ENCODE assay signal across 20 cellular contexts in genomic region chr2:9714630-9715214, GRCh38.
DNase-seq lines count a peak whose midpoint lies in the region; ATAC-seq, FAIRE-seq and TF ChIP-seq lines count a peak whose summit lies in the region.
"Had no signal": no experiment of that assay in that cellular context is flagged by ENCODE, and none has a peak within 500 bp of the region (broad histone marks: within the 10 kb centered on the region; RNA-seq: fewer than 3 reads in every experiment).

No MANE protein-coding gene starts in this region.

- WGBS in K562 (ENCODE audit: insufficient coverage, low coverage, missing lambda C conversion rate) = 17% methylated on average over 14 of the region's 14 CpGs
- WGBS in hepatocyte (ENCODE audit: low lambda C conversion rate, missing lambda C conversion rate) = 42% methylated on average over 14 of the region's 14 CpGs
- 87 to 89% methylated on average over 14 of the region's 14 CpGs for WGBS in sigmoid colon, 2 donors

- DNase-seq in GM23338 (ENCODE audit: low spot score) (no peak), K562 (ENCODE audit: extremely low read depth in 1 of 4, low spot score in 3 of 4) (peak; percentile 53 to 69 (median 62)), hepatocyte (ENCODE audit: low spot score) (peak; percentile 61), sigmoid colon (peak; percentile 44), dedifferentiated amniotic fluid mesenchymal stem cell (ENCODE audit: extremely low spot score) (no peak), A172 (ENCODE audit: low spot score) (no peak)
- DNase-seq in activated T-cell treated with anti-CD3 and anti-CD28 coated beads, Interleukin-2, amount 50 U/mL, for 48 hours = no peak
- DNase-seq: foreskin fibroblast, HCEC 1CT, immature natural killer cell, NCI-H1694 treated with DMSO at 0.1 percent for 48 hours, SK-N-SH, substantia nigra had no signal

- H2AFZ ChIP-seq in GM23338 = peak overlapping the region; percentile 80; the same call in 1 of the 2 replicates
- H2AFZ ChIP-seq in K562 (ENCODE audit: low read depth, low read length) = peak overlapping the region; percentile 71
- H2AFZ ChIP-seq in hepatocyte = no peak overlapping the region

- H3K9me2 ChIP-seq in GM23338 (ENCODE audit: insufficient read depth) = no peaks in the 10 kb centered on the region
- H3K9me2 ChIP-seq in hepatocyte (replicated peaks; ENCODE audit: insufficient read depth) = no peaks in the 10 kb centered on the region
- H3K9me2 ChIP-seq: SK-N-SH had no signal

- BruUV-seq in K562 (replicated peaks; lab: Mats Ljungman, UMichigan) = no TSS peak

- H3K4me2 ChIP-seq in GM23338 = no peak overlapping the region
- H3K4me2 ChIP-seq in K562 (ENCODE audit: insufficient read depth, low read length) = peak overlapping the region; percentile 44; the same call in 1 of the 2 replicates
- H3K4me2 ChIP-seq in hepatocyte = no peak overlapping the region
- H3K4me2 ChIP-seq: SK-N-SH had no signal

- H3K9ac ChIP-seq in K562 (ENCODE audit: insufficient read depth in 1 of 2, low read depth in 2 of 2, low read length in 2 of 2) = peak overlapping the region in 1 of 2 experiments; percentile 54; a peak in 1 of 4 replicates
- H3K9ac ChIP-seq: SK-N-SH had no signal

- POLR2A ChIA-PET in K562 (lab: Yijun Ruan, JAX) = interaction anchor here (0.6 to 1.0 kb wide), 5 partner anchors 10 to 158 kb away, joined by 3 read pairs; no protein-coding TSS in a partner anchor

- no peak; a peak in 1 of 4 replicates for TF ChIP-seq RAD21 in K562 (CRISPR knock-in tag; conservative IDR thresholded peaks at IDR 0.05 in 1 of 2, IDR thresholded peaks at IDR 0.05 in 1 of 2)

- H4K20me1 ChIP-seq in GM23338 (replicated peaks; ENCODE audit: insufficient read depth) (no peaks in the 10 kb centered on the region), K562 (replicated peaks; ENCODE audit: control insufficient read depth, insufficient read depth, low read length) (no peaks in the 10 kb centered on the region), hepatocyte (ENCODE audit: insufficient read depth, poor library complexity, severe bottlenecking) (no peaks in the 10 kb centered on the region)

- H3K27ac ChIP-seq in GM23338 (ENCODE audit: low read depth) (no peak overlapping the region), K562 (ENCODE audit: extremely low read depth, low read depth, low read length) (no peak overlapping the region), hepatocyte (no peak overlapping the region), sigmoid colon (no peak overlapping the region)
- H3K27ac ChIP-seq: HL-60, RWPE1, VCaP had no signal

- no peaks in the 10 kb centered on the region for H3K4me1 Mint-ChIP-seq in GM23338

- H3K27ac Mint-ChIP-seq in GM23338 = no peak overlapping the region
- H3K27ac Mint-ChIP-seq: progenitor cell of endocrine pancreas had no signal

- H3K4me1 ChIP-seq in GM23338 (ENCODE audit: insufficient read depth) = no peaks in the 10 kb centered on the region
- H3K4me1 ChIP-seq in K562 (replicated peaks in 1 of 2; ENCODE audit: control insufficient read depth in 2 of 2, insufficient read depth in 2 of 2, low read length in 2 of 2) = peaks cover 9 to 12% of the 10 kb centered on the region in 2 experiments; a peak in 4 of 5 replicates
- H3K4me1 ChIP-seq in hepatocyte (ENCODE audit: insufficient read depth) = no peaks in the 10 kb centered on the region
- H3K4me1 ChIP-seq in sigmoid colon = no peaks in the 10 kb centered on the region

- H3K27me3 Mint-ChIP-seq in GM23338 (ENCODE audit: insufficient read depth, low read depth, poor library complexity) = peaks cover 2% of the 10 kb centered on the region
- H3K27me3 Mint-ChIP-seq: central memory CD8-positive, alpha-beta T cell had no signal

- H3K9me3 ChIP-seq in K562 (replicated peaks; ENCODE audit: control insufficient read depth, insufficient read depth, low read depth, low read length) = no peaks in the 10 kb centered on the region
- H3K9me3 ChIP-seq in hepatocyte (ENCODE audit: low read depth) = no peaks in the 10 kb centered on the region
- H3K9me3 ChIP-seq in sigmoid colon = no peaks in the 10 kb centered on the region
- H3K9me3 ChIP-seq: SK-N-SH had no signal

- H3K36me3 ChIP-seq in GM23338 (ENCODE audit: insufficient read depth) = no peaks in the 10 kb centered on the region
- H3K36me3 ChIP-seq in K562 (ENCODE audit: control insufficient read depth, insufficient read depth, low read length) = no peaks in the 10 kb centered on the region
- H3K36me3 ChIP-seq in hepatocyte (replicated peaks; ENCODE audit: insufficient read depth, low read depth) = no peaks in the 10 kb centered on the region
- H3K36me3 ChIP-seq in sigmoid colon = no peaks in the 10 kb centered on the region

- CTCF ChIA-PET in K562 (lab: Yijun Ruan, JAX; ENCODE audit: low intra/inter-chr PET ratio) = no interaction called here

- FAIRE-seq in K562 (lab: Jason Lieb, UNC) = peak; percentile 68
- FAIRE-seq: GM19239, urothelium cell line had no signal

- TF ChIP-seq POLR2A in K562 (conservative IDR thresholded peaks at IDR 0.05) (no peak), sigmoid colon (IDR thresholded peaks at IDR 0.05) (no peak)

- no peaks in the 10 kb centered on the region for H3K36me3 Mint-ChIP-seq in GM23338 (ENCODE audit: low read depth)
- H3K36me3 Mint-ChIP-seq: immature natural killer cell had no signal

- no peaks in the 10 kb centered on the region for H3K9me1 ChIP-seq in K562 (ENCODE audit: control insufficient read depth, insufficient read depth, low read length)

- in situ Hi-C loops in K562 (cut with MboI) = no loop called here

- H3K27me3 ChIP-seq in GM23338 (ENCODE audit: insufficient read depth) (no peaks in the 10 kb centered on the region), K562 (ENCODE audit: control insufficient read depth in 2 of 2, insufficient read depth in 2 of 2, low read length in 2 of 2) (no peaks in the 10 kb centered on the region), hepatocyte (no peaks in the 10 kb centered on the region), sigmoid colon (no peaks in the 10 kb centered on the region)

- H3K9me3 Mint-ChIP-seq in GM23338 = peaks cover under 1% of the 10 kb centered on the region; the same call in 1 of the 3 replicates
- H3K9me3 Mint-ChIP-seq: central memory CD8-positive, alpha-beta T cell; immature natural killer cell had no signal

- H3K79me2 ChIP-seq in GM23338 (replicated peaks; ENCODE audit: insufficient read depth) (no peaks in the 10 kb centered on the region), K562 (ENCODE audit: control insufficient read depth, insufficient read depth, low read length) (no peaks in the 10 kb centered on the region), hepatocyte (no peaks in the 10 kb centered on the region)

- H3K4me3 ChIP-seq in GM23338 (no peak overlapping the region), K562 (no peak overlapping the region), hepatocyte (no peak overlapping the region), sigmoid colon (no peak overlapping the region)

- H3F3A ChIP-seq in GM23338 (replicated peaks; ENCODE audit: low read depth) = no peaks in the 10 kb centered on the region

- H3K4me3 Mint-ChIP-seq in GM23338 = no peak overlapping the region
- H3K4me3 Mint-ChIP-seq: central memory CD8-positive, alpha-beta T cell; immature natural killer cell had no signal

- no peak for TF ChIP-seq CTCF in GM23338 (conservative IDR thresholded peaks at IDR 0.05; ENCODE audit: low read depth in 2 of 2)
- TF ChIP-seq CTCF in K562 (IDR thresholded peaks at IDR 0.05 in 2 of 3, conservative IDR thresholded peaks at IDR 0.05 in 1 of 3; ENCODE audit: insufficient read depth in 2 of 3, low read depth in 1 of 3, low read length in 3 of 3) = no peak
- TF ChIP-seq CTCF in hepatocyte (IDR thresholded peaks at IDR 0.05; ENCODE audit: poor library complexity) = no peak
- TF ChIP-seq CTCF in sigmoid colon (IDR thresholded peaks at IDR 0.05) = no peak

- TF ChIP-seq EP300 in K562 (IDR thresholded peaks at IDR 0.05; ENCODE audit: low read length) (peak; percentile 80), sigmoid colon (IDR thresholded peaks at IDR 0.05) (no peak)

- ATAC-seq in GM23338 (peak; percentile 41; the same call in 2 of the 3 replicates), K562 (peak; percentile 85)

- intact Hi-C loops in K562 (cut with micrococcal nuclease) = no loop called here
- intact Hi-C loops in sigmoid colon (cut with DNase I) = no loop called here

TF ChIP-seq in GM23338, 12 proteins besides CTCF, POLR2A, EP300 and RAD21 (continues in another document):
- no peak for TF ChIP-seq CREB1 (CRISPR knock-in tag; IDR thresholded peaks at IDR 0.05; ENCODE audit: low read depth)

TF ChIP-seq in K562, 482 proteins besides CTCF, POLR2A, EP300 and RAD21 (continues in another document):
- 0 out of 2 replicates have a peak, but pooled peaks have one; percentile 53 for TF ChIP-seq HMBOX1 (IDR thresholded peaks at IDR 0.05)
- no peak for TF ChIP-seq PHTF2 (CRISPR knock-in tag; IDR thresholded peaks at IDR 0.05)
- TF ChIP-seq ZNF512 (tag; IDR thresholded peaks at IDR 0.05) = no peak
- peak; percentile 61 for TF ChIP-seq ATF7 (IDR thresholded peaks at IDR 0.05)
- TF ChIP-seq GATA2 (CRISPR knock-in tag; IDR thresholded peaks at IDR 0.05) = peak; percentile 27; the same call in 1 of the 2 replicates
- peak; percentile 87 for TF ChIP-seq TCF3 (CRISPR knock-in tag; IDR thresholded peaks at IDR 0.05)

Comparison
In these comparisons a context has a peak if more than half of its experiments do, and no peak if none do; other contexts are left out.
1. DNase-seq: peak in K562 (4 of 4), hepatocyte (single experiment) and sigmoid colon (single experiment); none in GM23338 (single experiment), dedifferentiated amniotic fluid mesenchymal stem cell (single experiment), activated T-cell treated with anti-CD3 and anti-CD28 coated beads, Interleukin-2, amount 50 U/mL, for 48 hours (0 of 2) and A172 (single experiment).